Comparison of ENCODE assay signal across 19 cellular contexts in the genomic region with DNA sequence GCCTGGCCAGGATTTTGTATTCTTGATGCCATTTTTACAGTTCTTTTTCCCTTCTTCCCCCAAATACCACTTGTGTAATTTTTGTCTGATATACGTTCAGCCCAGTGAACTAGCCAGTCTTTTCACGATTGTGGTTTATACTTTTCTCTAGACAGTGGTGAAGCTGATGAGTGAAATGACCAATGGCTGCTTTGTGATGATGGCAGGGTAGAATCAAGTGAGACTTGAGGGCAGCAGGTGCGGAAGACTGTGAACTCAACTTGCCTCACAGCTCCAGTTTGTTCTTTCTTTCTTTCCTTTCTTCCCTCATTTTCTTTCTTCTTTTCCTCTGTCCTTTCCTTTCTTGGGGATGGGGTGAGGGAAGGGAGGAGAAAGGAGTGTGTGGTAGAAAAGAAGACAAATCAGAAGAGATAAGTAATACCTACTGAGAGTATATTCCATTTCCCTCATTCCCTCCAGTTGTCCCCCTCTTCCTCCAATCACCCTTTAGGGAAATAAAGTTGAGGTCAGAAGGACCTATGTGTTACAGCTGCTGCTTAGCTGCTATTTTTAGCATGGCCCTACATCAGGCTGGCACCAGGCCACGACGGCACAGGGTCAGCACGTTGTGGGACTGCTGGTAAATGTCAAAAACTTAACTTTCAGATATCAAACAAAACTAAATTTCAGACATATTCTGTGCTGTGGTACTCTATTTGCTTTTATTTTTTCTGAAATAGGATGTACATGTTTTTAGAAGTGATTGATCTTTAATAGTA. TPM values are rescaled to one million over a fixed set of nuclear protein-coding genes. Genes with fewer than 3 reads are reported as not detected.
DNase-seq lines count a peak whose midpoint lies in the region; ATAC-seq and TF ChIP-seq lines count a peak whose summit lies in the region.
"Had no signal": no experiment of that assay in that cellular context is flagged by ENCODE, and none has a peak within 500 bp of the region (broad histone marks: within the 10 kb centered on the region; RNA-seq: fewer than 3 reads in every experiment).

No MANE protein-coding gene starts in this region.

- H3K27me3 ChIP-seq in BLaER1 (no peaks in the 10 kb centered on the region), SJCRH30 (no peaks in the 10 kb centered on the region), heart right ventricle (no peaks in the 10 kb centered on the region)
- H3K27me3 ChIP-seq: breast epithelium, MG63, right lobe of liver had no signal

- H3K9me3 ChIP-seq in BLaER1, result 0 out of 2 replicates have a peak, but pooled peaks cover 11% of the 10 kb centered on the region
- no peaks in the 10 kb centered on the region for H3K9me3 ChIP-seq in SJCRH30 (replicated peaks)
- no peaks in the 10 kb centered on the region for H3K9me3 ChIP-seq in heart right ventricle
- H3K9me3 ChIP-seq: breast epithelium, MG63, right lobe of liver had no signal

- H4K20me1 ChIP-seq in BLaER1, result peaks cover 97% of the 10 kb centered on the region

- peak overlapping the region in 1 of 2 donors; percentile 11 for H3K27ac Mint-ChIP-seq in natural killer cell treated with Interleukin-12 subunit alpha and Interleukin-12 subunit beta and Interleukin-15 and Interleukin-18, amount 100 ng/mL, for 72 hours
- H3K27ac Mint-ChIP-seq: activated naive CD8-positive, alpha-beta T cell treated with anti-CD3 and anti-CD28 coated beads, Interleukin-2, amount 10 ng/mL, durations not matched to agents 7 days and 5 days; activated T-helper 1 cell treated with anti-CD3 and anti-CD28 coated beads, Interleukin-12 subunit alpha, Interleukin-12 subunit beta, Interleukin-2, Interleukin-4 antibody, amounts not matched to agents 30 ng/mL and 10 ng/mL and 1 ng/mL, durations not matched to agents 14 hours and 24 hours and 36 hours; GM23338; memory B cell had no signal

- intact Hi-C loops in heart right ventricle (cut with DNase I), result loop anchor here in 3 of 10 donors (10.0 kb wide), 3 partner anchors 50 to 150 kb away; no protein-coding TSS in a partner anchor

- no peak for TF ChIP-seq CTCF in heart right ventricle (IDR thresholded peaks at IDR 0.05)

- DNase-seq in SJCRH30 (peak; percentile 78 to 80), heart right ventricle (peak; percentile 59 to 68), occipital lobe (lab: John Stamatoyannopoulos, UW) (no peak), COR-L47 (lab: John Stamatoyannopoulos, UW) (no peak), T-helper 1 cell (no peak)
- DNase-seq in natural killer cell treated with Interleukin-12 subunit alpha and Interleukin-12 subunit beta and Interleukin-15 and Interleukin-18, amount 100 ng/mL, for 72 hours (ENCODE audit: low spot score), result no peak
- DNase-seq: activated naive CD8-positive, alpha-beta T cell treated with anti-CD3 and anti-CD28 coated beads, Interleukin-2, amount 10 ng/mL, durations not matched to agents 7 days and 5 days; MG63; NCI-H446; right lobe of liver; stimulated activated CD4-positive, alpha-beta T cell treated with anti-CD3 and anti-CD28 coated beads, Interleukin-1b, Interleukin-23, amount 100 ng/mL, for 48 hours; stimulated activated naive CD8-positive, alpha-beta T cell treated with anti-CD3 and anti-CD28 coated beads, Interleukin-15, Interleukin-2, amounts not matched to agents 100 U/mL and 50 U/mL, for 24 hours had no signal

- no peaks in the 10 kb centered on the region for H3K27me3 Mint-ChIP-seq in natural killer cell treated with Interleukin-12 subunit alpha and Interleukin-12 subunit beta and Interleukin-15 and Interleukin-18, amount 100 ng/mL, for 72 hours
- H3K27me3 Mint-ChIP-seq: memory B cell had no signal

- H3K4me3 Mint-ChIP-seq in natural killer cell treated with Interleukin-12 subunit alpha and Interleukin-12 subunit beta and Interleukin-15 and Interleukin-18, amount 100 ng/mL, for 72 hours, result peak overlapping the region; percentile 34
- H3K4me3 Mint-ChIP-seq: activated naive CD8-positive, alpha-beta T cell treated with anti-CD3 and anti-CD28 coated beads, Interleukin-2, amount 10 ng/mL, durations not matched to agents 7 days and 5 days; activated T-helper 1 cell treated with anti-CD3 and anti-CD28 coated beads, Interleukin-12 subunit alpha, Interleukin-12 subunit beta, Interleukin-2, Interleukin-4 antibody, amounts not matched to agents 30 ng/mL and 10 ng/mL and 1 ng/mL, durations not matched to agents 14 hours and 24 hours and 36 hours; GM23338; memory B cell had no signal

- no peak overlapping the region for H3K4me3 ChIP-seq in BLaER1
- no peak overlapping the region for H3K4me3 ChIP-seq in SJCRH30
- no peak overlapping the region for H3K4me3 ChIP-seq in heart right ventricle
- H3K4me3 ChIP-seq: breast epithelium, GM23338, MG63, right lobe of liver had no signal

- WGBS in heart right ventricle, 2 donors, result 42 to 47% methylated on average over 6 of the region's 6 CpGs

- H3K36me3 Mint-ChIP-seq in natural killer cell treated with Interleukin-12 subunit alpha and Interleukin-12 subunit beta and Interleukin-15 and Interleukin-18, amount 100 ng/mL, for 72 hours, result peaks cover 4% of the 10 kb centered on the region

- ATAC-seq in heart right ventricle (peak; percentile 67 to 92 (median 82)), GM18502 (IDR thresholded peaks at IDR 0.05; ENCODE audit: poor library complexity, unreplicated experiment) (no peak)
- peak; percentile 67 to 71 for ATAC-seq in natural killer cell treated with Interleukin-12 subunit alpha and Interleukin-12 subunit beta and Interleukin-15 and Interleukin-18, amount 100 ng/mL, for 72 hours
- ATAC-seq: esophagus mucosa; GM23338; stimulated activated naive CD8-positive, alpha-beta T cell treated with anti-CD3 and anti-CD28 coated beads, Interleukin-15, Interleukin-2, amounts not matched to agents 100 U/mL and 50 U/mL, for 24 hours had no signal

- H3K4me1 ChIP-seq in BLaER1 (peaks cover 15% of the 10 kb centered on the region), SJCRH30 (peaks cover 21% of the 10 kb centered on the region), heart right ventricle (peaks cover 0 to 96% (median 33%) of the 10 kb centered on the region in 9 donors)
- H3K4me1 ChIP-seq: breast epithelium had no signal

- no peak overlapping the region for H3K27ac ChIP-seq in BLaER1
- H3K27ac ChIP-seq in SJCRH30, result peak overlapping the region; percentile 31
- H3K27ac ChIP-seq in heart right ventricle, result peak overlapping the region in 2 of 10 donors; percentile 5 to 32
- H3K27ac ChIP-seq: breast epithelium, right lobe of liver had no signal

- H3K4me1 Mint-ChIP-seq in natural killer cell treated with Interleukin-12 subunit alpha and Interleukin-12 subunit beta and Interleukin-15 and Interleukin-18, amount 100 ng/mL, for 72 hours (ENCODE audit: low read depth in 2 of 2), result peaks cover 19 to 25% of the 10 kb centered on the region in 2 donors

- peak overlapping the region; percentile 9; the same call in 1 of the 2 replicates for H3K4me2 ChIP-seq in BLaER1
- H3K4me2 ChIP-seq: GM23338 had no signal

- H3K9ac ChIP-seq in BLaER1, result no peak overlapping the region

- H3K36me3 ChIP-seq in BLaER1 (peaks cover 8% of the 10 kb centered on the region; the same call in 1 of the 2 replicates), SJCRH30 (0 out of 2 replicates have a peak, but pooled peaks cover 5% of the 10 kb centered on the region), heart right ventricle (no peaks in the 10 kb centered on the region)
- H3K36me3 ChIP-seq: breast epithelium, MG63, right lobe of liver had no signal

- no peaks in the 10 kb centered on the region for H3K9me3 Mint-ChIP-seq in natural killer cell treated with Interleukin-12 subunit alpha and Interleukin-12 subunit beta and Interleukin-15 and Interleukin-18, amount 100 ng/mL, for 72 hours
- H3K9me3 Mint-ChIP-seq: activated T-helper 1 cell treated with anti-CD3 and anti-CD28 coated beads, Interleukin-12 subunit alpha, Interleukin-12 subunit beta, Interleukin-2, Interleukin-4 antibody, amounts not matched to agents 30 ng/mL and 10 ng/mL and 1 ng/mL, durations not matched to agents 14 hours and 24 hours and 36 hours; GM23338; memory B cell had no signal

RNA-seq across cellular contexts. Expression of a gene that starts 12.3 kb away (rescaled TPM):
- total RNA-seq in SJCRH30 (2014; rRNA removed; shearing (Covaris generic)), result 10.6 and 12.0 TPM in 2 replicates
- total RNA-seq in heart right ventricle, result 10 to 100 TPM in 1 of 10 donors, 1 to 10 TPM in 9; 5.9 to 10.3 (median 7.2) TPM
- 1 to 10 TPM; 2.1 to 4.6 TPM for polyA plus RNA-seq in heart right ventricle
- 1 to 10 TPM; 7.8 to 9.8 TPM for total RNA-seq in natural killer cell treated with Interleukin-12 subunit alpha and Interleukin-12 subunit beta and Interleukin-15 and Interleukin-18, amount 100 ng/mL, for 72 hours
- total RNA-seq in occipital lobe, result 57.4 TPM

Comparison
In these comparisons a context has a peak if more than half of its experiments do, and no peak if none do; other contexts are left out.
1. DNase-seq: peak in SJCRH30 (2 of 2) and heart right ventricle (2 of 2); none in natural killer cell treated with Interleukin-12 subunit alpha and Interleukin-12 subunit beta and Interleukin-15 and Interleukin-18, amount 100 ng/mL, for 72 hours (single experiment), occipital lobe (single experiment), COR-L47 (single experiment) and T-helper 1 cell (0 of 5).